In genomic region chr11:114482114-114482513, GRCh38 we compare ENCODE assay signal across 21 cellular contexts.
"Had no signal": no experiment of that assay in that cellular context is flagged by ENCODE, and none has a peak within 500 bp of the region (broad histone marks: within the 10 kb centered on the region; RNA-seq: fewer than 3 reads in every experiment).

No MANE protein-coding gene starts in this region.

- H3K9me3 ChIP-seq: body of pancreas, colonic mucosa, esophagus squamous epithelium, lower lobe of right lung, pancreas, thoracic aorta had no signal

- H3K36me3 ChIP-seq: colonic mucosa, esophagus squamous epithelium, lower lobe of right lung, pancreas, thoracic aorta had no signal

- H3K36me3 Mint-ChIP-seq: activated naive CD4-positive, alpha-beta T cell treated with anti-CD3 and anti-CD28 coated beads, Interleukin-2, amount 50 U/mL, for 72 hours; naive B cell had no signal

- H3K4me1 ChIP-seq: body of pancreas, colonic mucosa, lower lobe of right lung, pancreas had no signal

- H3K9me3 Mint-ChIP-seq: activated B cell treated with CpG ODN at 0.5 μM for 24 hours; activated CD8-positive, alpha-beta T cell treated with anti-CD3 and anti-CD28 coated beads for 36 hours; activated naive CD4-positive, alpha-beta T cell treated with anti-CD3 and anti-CD28 coated beads, Interleukin-2, amount 50 U/mL, for 72 hours; activated T-cell treated with anti-CD3 and anti-CD28 coated beads, Interleukin-2, amount 50 U/mL, for 4 hours; stimulated activated naive CD8-positive, alpha-beta T cell treated with anti-CD3 and anti-CD28 coated beads, Interleukin-15, amount 100 ng/mL, for 72 hours had no signal

- H3K4me3 ChIP-seq: body of pancreas, colonic mucosa, esophagus squamous epithelium, lower lobe of right lung, pancreas, thoracic aorta had no signal

- DNase-seq: activated B cell treated with CpG ODN at 0.5 μM for 24 hours; activated CD4-positive, alpha-beta T cell treated with anti-CD3 and anti-CD28 coated beads for 48 hours; activated CD8-positive, alpha-beta T cell treated with anti-CD3 and anti-CD28 coated beads for 36 hours; activated effector memory CD4-positive, alpha-beta T cell treated with anti-CD3 and anti-CD28 coated beads, Interleukin-2, amount 50 U/mL, for 16 hours; activated T-cell treated with anti-CD3 and anti-CD28 coated beads, Interleukin-2, amount 50 U/mL, for 4 hours; amygdala; body of pancreas; caudate nucleus; colonic mucosa; esophagus squamous epithelium; foreskin melanocyte; head of caudate nucleus; left colon; lower lobe of right lung; naive B cell; pancreas; stimulated activated CD4-positive, alpha-beta T cell treated with anti-CD3 and anti-CD28 coated beads, Interleukin-1b, Interleukin-23, amount 100 ng/mL, for 48 hours; stimulated activated naive CD8-positive, alpha-beta T cell treated with anti-CD3 and anti-CD28 coated beads, Interleukin-15, amount 100 ng/mL, for 72 hours had no signal

- H3K4me1 Mint-ChIP-seq: stimulated activated naive CD8-positive, alpha-beta T cell treated with anti-CD3 and anti-CD28 coated beads, Interleukin-15, amount 100 ng/mL, for 72 hours had no signal

- ATAC-seq: activated CD8-positive, alpha-beta T cell treated with anti-CD3 and anti-CD28 coated beads for 36 hours; activated naive CD4-positive, alpha-beta T cell treated with anti-CD3 and anti-CD28 coated beads, Interleukin-2, amount 50 U/mL, for 72 hours; activated T-cell treated with anti-CD3 and anti-CD28 coated beads, Interleukin-2, amount 50 U/mL, for 4 hours; body of pancreas; left colon; lower lobe of right lung; pancreas; sciatic nerve; stimulated activated naive CD8-positive, alpha-beta T cell treated with anti-CD3 and anti-CD28 coated beads, Interleukin-15, amount 100 ng/mL, for 72 hours had no signal

- H3K27me3 Mint-ChIP-seq: activated CD8-positive, alpha-beta T cell treated with anti-CD3 and anti-CD28 coated beads for 36 hours; stimulated activated naive CD8-positive, alpha-beta T cell treated with anti-CD3 and anti-CD28 coated beads, Interleukin-15, amount 100 ng/mL, for 72 hours had no signal

- H3K27ac Mint-ChIP-seq: activated B cell treated with CpG ODN at 0.5 μM for 24 hours; activated CD8-positive, alpha-beta T cell treated with anti-CD3 and anti-CD28 coated beads for 36 hours; activated naive CD4-positive, alpha-beta T cell treated with anti-CD3 and anti-CD28 coated beads, Interleukin-2, amount 50 U/mL, for 72 hours; stimulated activated naive CD8-positive, alpha-beta T cell treated with anti-CD3 and anti-CD28 coated beads, Interleukin-15, amount 100 ng/mL, for 72 hours had no signal

- H3K27ac ChIP-seq: body of pancreas, colonic mucosa, esophagus squamous epithelium, lower lobe of right lung, pancreas, thoracic aorta had no signal

- H3K4me3 Mint-ChIP-seq: activated B cell treated with CpG ODN at 0.5 μM for 24 hours; activated CD8-positive, alpha-beta T cell treated with anti-CD3 and anti-CD28 coated beads for 36 hours; activated T-cell treated with anti-CD3 and anti-CD28 coated beads, Interleukin-2, amount 50 U/mL, for 4 hours; naive B cell; stimulated activated naive CD8-positive, alpha-beta T cell treated with anti-CD3 and anti-CD28 coated beads, Interleukin-15, amount 100 ng/mL, for 72 hours had no signal

- H3K27me3 ChIP-seq: body of pancreas, colonic mucosa, esophagus squamous epithelium, pancreas had no signal
